In the genomic region with DNA sequence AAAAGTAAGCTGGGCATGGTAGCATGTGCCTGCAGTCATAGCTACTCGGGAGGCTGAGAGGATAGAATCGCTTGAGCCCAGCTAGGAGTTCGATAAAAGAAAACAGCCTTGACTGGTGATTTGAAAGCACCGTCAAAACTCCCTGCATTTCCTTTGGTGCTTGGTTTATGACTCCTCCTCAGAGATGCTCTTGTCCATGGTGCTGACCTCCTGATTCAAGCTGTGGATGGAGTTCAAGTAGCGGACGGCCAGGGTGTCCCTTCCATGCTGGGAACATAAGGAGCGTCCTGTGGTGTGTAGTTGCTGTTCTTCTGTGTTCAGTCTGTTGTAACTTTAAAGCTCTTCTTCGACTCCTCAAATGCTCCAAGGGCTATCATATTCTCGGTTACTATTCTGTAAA, we compare ENCODE assay signal across 11 cellular contexts.
DNase-seq lines count a peak whose midpoint lies in the region; ATAC-seq and TF ChIP-seq lines count a peak whose summit lies in the region.
"Had no signal": no experiment of that assay in that cellular context is flagged by ENCODE, and none has a peak within 500 bp of the region (broad histone marks: within the 10 kb centered on the region; RNA-seq: fewer than 3 reads in every experiment).

No MANE protein-coding gene starts in this region.

- intact Hi-C loops in HCT116 (cut with micrococcal nuclease) (no loop called here), head of caudate nucleus (cut with DNase I) (no loop called here)

- no peak for TF ChIP-seq RAD21 in HCT116 (IDR thresholded peaks at IDR 0.05; ENCODE audit: low read depth)

- no TSS peak for BruUV-seq in HCT116 (replicated peaks; lab: Mats Ljungman, UMichigan)

- H3K4me3 ChIP-seq in HCT116 (replicated peaks in 1 of 2; ENCODE audit: low read depth in 1 of 2, low read length in 2 of 2) (no peak overlapping the region), SJCRH30 (no peak overlapping the region)
- H3K4me3 ChIP-seq: sigmoid colon had no signal

- H3K27ac ChIP-seq in HCT116 (ENCODE audit: low read depth, low read length) = no peak overlapping the region
- no peak overlapping the region for H3K27ac ChIP-seq in SJCRH30
- H3K27ac ChIP-seq: sigmoid colon had no signal

- H3K79me2 ChIP-seq in HCT116 (ENCODE audit: insufficient read depth, low read length) = no peaks in the 10 kb centered on the region

- H3K27me3 ChIP-seq in HCT116 (ENCODE audit: insufficient read depth, low read length) (no peaks in the 10 kb centered on the region), SJCRH30 (no peaks in the 10 kb centered on the region)
- H3K27me3 ChIP-seq: sigmoid colon had no signal

- TF ChIP-seq CTCF in HCT116 (IDR thresholded peaks at IDR 0.05 in 2 of 3, conservative IDR thresholded peaks at IDR 0.05 in 1 of 3; ENCODE audit: borderline replicate concordance in 1 of 3, insufficient read depth in 1 of 3, low read depth in 2 of 3, low read length in 2 of 3) = no peak

- ATAC-seq in HCT116 (no peak), HG02870 (IDR thresholded peaks at IDR 0.05; ENCODE audit: unreplicated experiment) (no peak)

- H3K9ac ChIP-seq in HCT116 (ENCODE audit: low read length) = no peak overlapping the region

- H3K4me2 ChIP-seq in HCT116 (ENCODE audit: low read length) = no peak overlapping the region

- CTCF ChIA-PET in HCT116 (lab: Charles Lee) = no interaction called here

- no peak overlapping the region for H2AFZ ChIP-seq in HCT116 (ENCODE audit: low read depth, low read length, poor library complexity, severe bottlenecking)

- H3K9me2 ChIP-seq in HCT116 (ENCODE audit: insufficient read depth) = no peaks in the 10 kb centered on the region

- no peak for TF ChIP-seq POLR2A in HCT116 (IDR thresholded peaks at IDR 0.05; ENCODE audit: borderline replicate concordance, extremely low read depth, insufficient read depth, insufficient read length)

- H3K9me3 ChIP-seq in HCT116 (ENCODE audit: control insufficient read depth in 1 of 2, insufficient read depth in 1 of 2, low read depth in 1 of 2, low read length in 2 of 2) = no peaks in the 10 kb centered on the region
- no peaks in the 10 kb centered on the region for H3K9me3 ChIP-seq in SJCRH30 (replicated peaks)
- H3K9me3 ChIP-seq: sigmoid colon had no signal

- DNase-seq in AG08396 (ENCODE audit: low spot score) (peak; percentile 3), HCT116 (ENCODE audit: low read depth, low spot score) (no peak), SJCRH30 (peak; percentile 66 to 79), iPS DF 19.7 (ENCODE audit: low read depth, low spot score) (peak; percentile 50), COR-L47 (lab: John Stamatoyannopoulos, UW) (no peak), CD1c-positive myeloid dendritic cell (ENCODE audit: extremely low spot score) (no peak), head of caudate nucleus (no peak)
- DNase-seq: activated T-cell treated with anti-CD3 and anti-CD28 coated beads, Interleukin-2, amount 50 U/mL, for 1 hour; SHP77 treated with DMSO at 0.1 percent for 48 hours; sigmoid colon had no signal

- POLR2A ChIA-PET in HCT116 (lab: Charles Lee) = no interaction called here

- H4K20me1 ChIP-seq in HCT116 (ENCODE audit: insufficient read depth) = no peaks in the 10 kb centered on the region

- H3K4me1 ChIP-seq in HCT116 (ENCODE audit: control insufficient read depth in 1 of 2, insufficient read depth in 2 of 2, low read length in 2 of 2) (no peaks in the 10 kb centered on the region), SJCRH30 (no peaks in the 10 kb centered on the region)
- H3K4me1 ChIP-seq: sigmoid colon had no signal

- H3K36me3 ChIP-seq in HCT116 (ENCODE audit: control insufficient read depth in 1 of 2, insufficient read depth in 2 of 2, low read length in 2 of 2) (no peaks in the 10 kb centered on the region), SJCRH30 (no peaks in the 10 kb centered on the region)
- H3K36me3 ChIP-seq: sigmoid colon had no signal

- RAD21 ChIA-PET in HCT116 (lab: Charles Lee; ENCODE audit: low non-redundant PET in 1 of 2, low total read pairs in 2 of 2, uncharacterized antibody in 2 of 2, unreplicated experiment in 2 of 2) = no interaction called here

TF ChIP-seq in HCT116, 20 proteins besides CTCF, POLR2A, EP300 and RAD21:
- TF ChIP-seq POLR2AphosphoS5 (IDR thresholded peaks at IDR 0.05; ENCODE audit: low read depth, low read length) = no peak
- no peak for TF ChIP-seq SP1 (IDR thresholded peaks at IDR 0.05; ENCODE audit: low read depth)
- peak; percentile 47 for TF ChIP-seq REST (IDR thresholded peaks at IDR 0.05; ENCODE audit: low read depth)
- TF ChIP-seq ZBTB33 (IDR thresholded peaks at IDR 0.05; ENCODE audit: extremely low read depth, insufficient replicate concordance, low read length) = no peak

Comparison
In these comparisons a context has a peak if more than half of its experiments do, and no peak if none do; other contexts are left out.
1. DNase-seq: peak in AG08396 (single experiment), SJCRH30 (2 of 2) and iPS DF 19.7 (single experiment); none in HCT116 (single experiment), COR-L47 (single experiment), CD1c-positive myeloid dendritic cell (single experiment) and head of caudate nucleus (0 of 42).